17 cellular contexts compared by ENCODE assay signal in genomic region chr21:40176732-40177131, GRCh38.
DNase-seq lines count a peak whose midpoint lies in the region; ATAC-seq and TF ChIP-seq lines count a peak whose summit lies in the region.
"Had no signal": no experiment of that assay in that cellular context is flagged by ENCODE, and none has a peak within 500 bp of the region (broad histone marks: within the 10 kb centered on the region; RNA-seq: fewer than 3 reads in every experiment).

No MANE protein-coding gene starts in this region.

- no peak for TF ChIP-seq CTCF in glutamatergic neuron (IDR thresholded peaks at IDR 0.05; ENCODE audit: partially characterized antibody, unreplicated experiment)

- peak overlapping the region; percentile 28 for H3K4me3 Mint-ChIP-seq in glutamatergic neuron (ENCODE audit: unreplicated experiment)
- no peak overlapping the region for H3K4me3 Mint-ChIP-seq in stimulated activated naive B cell treated with anti-CD40 and anti-IgM and Interleukin-4, amounts not matched to agents 10 μg/mL and 1 μg/mL and 100 μg/mL, for 72 hours
- H3K4me3 Mint-ChIP-seq: activated CD8-positive, alpha-beta memory T cell treated with anti-CD3 and anti-CD28 coated beads, Interleukin-2, amount 10 ng/mL, durations not matched to agents 7 days and 5 days; naive thymus-derived CD4-positive, alpha-beta T cell; T-helper 17 cell had no signal

- DNase-seq in DMS53 treated with DMSO at 0.1 percent for 48 hours (lab: John Stamatoyannopoulos, UW; ENCODE audit: unreplicated experiment) (peak; percentile 80), NCI-H2029 (lab: John Stamatoyannopoulos, UW) (peak; percentile 81), NCI-H524 treated with DMSO at 0.1 percent for 48 hours (lab: John Stamatoyannopoulos, UW) (peak; percentile 4), glutamatergic neuron (peak; percentile 28), cardiac septum (ENCODE audit: low spot score) (no peak)
- no peak for DNase-seq in stimulated activated naive B cell treated with anti-CD40 and anti-IgM and Interleukin-4, amounts not matched to agents 10 μg/mL and 1 μg/mL and 100 μg/mL, for 72 hours
- DNase-seq: activated CD4-positive, CD25-positive, alpha-beta regulatory T cell; activated CD8-positive, alpha-beta memory T cell treated with anti-CD3 and anti-CD28 coated beads, Interleukin-2, amount 10 ng/mL, durations not matched to agents 7 days and 5 days; activated effector memory CD4-positive, alpha-beta T cell treated with Interleukin-2 at 50 U/mL for 16 hours; cerebellar nuclear complex; GOT3; naive thymus-derived CD4-positive, alpha-beta T cell; psoas muscle; stomach; T-helper 17 cell had no signal

- ATAC-seq in stimulated activated naive B cell treated with anti-CD40 and anti-IgM and Interleukin-4, amounts not matched to agents 10 μg/mL and 1 μg/mL and 100 μg/mL, for 72 hours (replicated peaks), result no peak
- ATAC-seq in GM18498 (IDR thresholded peaks at IDR 0.05; ENCODE audit: unreplicated experiment), result no peak
- ATAC-seq in HG03097 (IDR thresholded peaks at IDR 0.05; ENCODE audit: low FRiP score, unreplicated experiment), result no peak
- ATAC-seq: activated CD8-positive, alpha-beta memory T cell treated with anti-CD3 and anti-CD28 coated beads, Interleukin-2, amount 10 ng/mL, durations not matched to agents 7 days and 5 days; naive thymus-derived CD4-positive, alpha-beta T cell; psoas muscle; T-helper 17 cell had no signal

- H3K4me1 Mint-ChIP-seq in glutamatergic neuron (ENCODE audit: low read depth, unreplicated experiment), result peaks cover 9% of the 10 kb centered on the region
- H3K4me1 Mint-ChIP-seq in stimulated activated naive B cell treated with anti-CD40 and anti-IgM and Interleukin-4, amounts not matched to agents 10 μg/mL and 1 μg/mL and 100 μg/mL, for 72 hours, result no peaks in the 10 kb centered on the region
- H3K4me1 Mint-ChIP-seq: activated CD8-positive, alpha-beta memory T cell treated with anti-CD3 and anti-CD28 coated beads, Interleukin-2, amount 10 ng/mL, durations not matched to agents 7 days and 5 days; T-helper 17 cell had no signal

- H3K9me3 Mint-ChIP-seq in glutamatergic neuron (ENCODE audit: unreplicated experiment), result peaks cover 8% of the 10 kb centered on the region
- H3K9me3 Mint-ChIP-seq in stimulated activated naive B cell treated with anti-CD40 and anti-IgM and Interleukin-4, amounts not matched to agents 10 μg/mL and 1 μg/mL and 100 μg/mL, for 72 hours, result peaks cover 2 to 7% of the 10 kb centered on the region in 2 donors

- intact Hi-C loops in cardiac septum (cut with DNase I), result no loop called here

- peaks cover 3% of the 10 kb centered on the region for H3K36me3 Mint-ChIP-seq in glutamatergic neuron (ENCODE audit: unreplicated experiment)
- no peaks in the 10 kb centered on the region for H3K36me3 Mint-ChIP-seq in stimulated activated naive B cell treated with anti-CD40 and anti-IgM and Interleukin-4, amounts not matched to agents 10 μg/mL and 1 μg/mL and 100 μg/mL, for 72 hours
- H3K36me3 Mint-ChIP-seq: activated CD8-positive, alpha-beta memory T cell treated with anti-CD3 and anti-CD28 coated beads, Interleukin-2, amount 10 ng/mL, durations not matched to agents 7 days and 5 days had no signal

- H3K27ac Mint-ChIP-seq in glutamatergic neuron (ENCODE audit: unreplicated experiment), result no peak overlapping the region
- no peak overlapping the region for H3K27ac Mint-ChIP-seq in stimulated activated naive B cell treated with anti-CD40 and anti-IgM and Interleukin-4, amounts not matched to agents 10 μg/mL and 1 μg/mL and 100 μg/mL, for 72 hours
- H3K27ac Mint-ChIP-seq: activated CD8-positive, alpha-beta memory T cell treated with anti-CD3 and anti-CD28 coated beads, Interleukin-2, amount 10 ng/mL, durations not matched to agents 7 days and 5 days; naive thymus-derived CD4-positive, alpha-beta T cell; T-helper 17 cell had no signal

- peaks cover 5% of the 10 kb centered on the region for H3K27me3 Mint-ChIP-seq in glutamatergic neuron (ENCODE audit: unreplicated experiment)
- no peaks in the 10 kb centered on the region for H3K27me3 Mint-ChIP-seq in stimulated activated naive B cell treated with anti-CD40 and anti-IgM and Interleukin-4, amounts not matched to agents 10 μg/mL and 1 μg/mL and 100 μg/mL, for 72 hours
- H3K27me3 Mint-ChIP-seq: activated CD8-positive, alpha-beta memory T cell treated with anti-CD3 and anti-CD28 coated beads, Interleukin-2, amount 10 ng/mL, durations not matched to agents 7 days and 5 days had no signal

Comparison
In these comparisons a context has a peak if more than half of its experiments do, and no peak if none do; other contexts are left out.
1. DNase-seq: peak in DMS53 treated with DMSO at 0.1 percent for 48 hours (single experiment), NCI-H2029 (single experiment), NCI-H524 treated with DMSO at 0.1 percent for 48 hours (single experiment) and glutamatergic neuron (single experiment); none in stimulated activated naive B cell treated with anti-CD40 and anti-IgM and Interleukin-4, amounts not matched to agents 10 μg/mL and 1 μg/mL and 100 μg/mL, for 72 hours (single experiment) and cardiac septum (single experiment).